In genomic region chr13:44238011-44238421, GRCh38 we compare ENCODE assay signal across 13 cellular contexts.
DNase-seq lines count a peak whose midpoint lies in the region; ATAC-seq, FAIRE-seq and TF ChIP-seq lines count a peak whose summit lies in the region.
"Had no signal": no experiment of that assay in that cellular context is flagged by ENCODE, and none has a peak within 500 bp of the region (broad histone marks: within the 10 kb centered on the region; RNA-seq: fewer than 3 reads in every experiment).

No MANE protein-coding gene starts in this region.

- no peak overlapping the region for H3K4me3 ChIP-seq in liver (ENCODE audit: low read depth in 1 of 3, low read length in 3 of 3)
- H3K4me3 ChIP-seq in HepG2 (replicated peaks in 1 of 3; ENCODE audit: insufficient read depth in 1 of 3, low read depth in 2 of 3, low read length in 3 of 3): no peak overlapping the region
- no peak overlapping the region for H3K4me3 ChIP-seq in esophagus muscularis mucosa
- H3K4me3 ChIP-seq: body of pancreas had no signal

- peak overlapping the region; percentile 39 to 52 for H3K27ac ChIP-seq in liver (ENCODE audit: low read depth in 1 of 2, low read length in 2 of 2)
- no peak overlapping the region for H3K27ac ChIP-seq in HepG2 (ENCODE audit: extremely low read length, insufficient read depth, low read length)
- H3K27ac ChIP-seq in esophagus muscularis mucosa (replicated peaks in 1 of 4): peak overlapping the region; percentile 67 to 80 (median 74)

- no peaks in the 10 kb centered on the region for H3K9me3 Mint-ChIP-seq in nephron
- H3K9me3 Mint-ChIP-seq: immature natural killer cell; stimulated activated naive CD8-positive, alpha-beta T cell treated with anti-CD3 and anti-CD28 coated beads, Interleukin-15, amount 100 ng/mL, for 72 hours had no signal

- no peak for TF ChIP-seq CTCF in liver (IDR thresholded peaks at IDR 0.05; ENCODE audit: low read depth, low read length, missing input control)
- no peak for TF ChIP-seq CTCF in HepG2 (CRISPR knock-in tag; IDR thresholded peaks at IDR 0.05)
- TF ChIP-seq CTCF in esophagus muscularis mucosa (IDR thresholded peaks at IDR 0.05): no peak
- TF ChIP-seq CTCF in nephron (IDR thresholded peaks at IDR 0.05; ENCODE audit: unreplicated experiment in 3 of 3): no peak

- 90% methylated on average over 3 of the region's 3 CpGs for WGBS in liver
- 50% methylated on average over 2 of the region's 3 CpGs for WGBS in HepG2 (ENCODE audit: low lambda C conversion rate)
- 85% methylated on average over 3 of the region's 3 CpGs for WGBS in esophagus muscularis mucosa

- H3K4me2 ChIP-seq in HepG2 (ENCODE audit: low read depth, low read length): no peak overlapping the region

- no peaks in the 10 kb centered on the region for H4K20me1 ChIP-seq in HepG2 (ENCODE audit: insufficient read depth, low read length)

- H3K4me1 ChIP-seq in liver (ENCODE audit: control insufficient read depth in 4 of 4, insufficient read depth in 4 of 4, low read length in 3 of 4): peaks cover 0 to 3% (median 0%) of the 10 kb centered on the region in 4 donors
- H3K4me1 ChIP-seq in HepG2 (ENCODE audit: insufficient read depth, low read length): no peaks in the 10 kb centered on the region
- H3K4me1 ChIP-seq in esophagus muscularis mucosa: peaks cover 27 to 34% (median 29%) of the 10 kb centered on the region in 4 donors

- H3K9ac ChIP-seq in liver (ENCODE audit: low read depth in 1 of 2, low read length in 2 of 2): no peak overlapping the region
- H3K9ac ChIP-seq in HepG2 (ENCODE audit: insufficient read depth, low read depth, low read length): no peak overlapping the region

- no peak for TF ChIP-seq POLR2A in HepG2 (IDR thresholded peaks at IDR 0.05; ENCODE audit: insufficient read depth in 1 of 2, low read depth in 2 of 2, low read length in 2 of 2)
- no peak for TF ChIP-seq POLR2A in esophagus muscularis mucosa (IDR thresholded peaks at IDR 0.05; ENCODE audit: low read depth)

- no peak for ATAC-seq in HepG2
- no peak for ATAC-seq in HG03460 (IDR thresholded peaks at IDR 0.05; ENCODE audit: unreplicated experiment)

- FAIRE-seq in HepG2 (lab: Jason Lieb, UNC) (no peak), urothelium cell line (lab: Jason Lieb, UNC) (no peak), RCC 7860 (lab: Jason Lieb, UNC) (no peak)

- no peaks in the 10 kb centered on the region for H3K36me3 Mint-ChIP-seq in nephron (ENCODE audit: low read depth)

- H3K27ac Mint-ChIP-seq in nephron: peak overlapping the region; percentile 71 to 94 (median 90)

- in situ Hi-C loops in HepG2 (cut with HindIII; ENCODE audit: extremely low pct_ligation_motif_present, low pct_unique_long_range_greater_than_20kb): no loop called here

- BruUV-seq in HepG2 (replicated peaks; lab: Mats Ljungman, UMichigan): no TSS peak

- H3K27me3 Mint-ChIP-seq in nephron (ENCODE audit: low read depth): peaks cover 8% of the 10 kb centered on the region

- H3K4me1 Mint-ChIP-seq in nephron: peaks cover 46% of the 10 kb centered on the region

- CTCF ChIA-PET in HepG2 (lab: Yijun Ruan, JAX; ENCODE audit: low intra/inter-chr PET ratio, low total read pairs): no interaction called here

- POLR2A ChIA-PET in HepG2 (lab: Yijun Ruan, JAX): no interaction called here

- no peak for DNase-seq in HepG2 (ENCODE audit: low spot score)
- no peak for DNase-seq in esophagus muscularis mucosa (ENCODE audit: extremely low spot score)
- no peak for DNase-seq in urothelium cell line (ENCODE audit: low spot score)
- no peak for DNase-seq in NCI-H446 (lab: John Stamatoyannopoulos, UW)
- no peak for DNase-seq in RCC 7860 (ENCODE audit: low spot score)
- DNase-seq: AML-193, NCI-H1436 had no signal

- TF ChIP-seq RAD21 in liver (IDR thresholded peaks at IDR 0.05): no peak
- no peak for TF ChIP-seq RAD21 in HepG2 (CRISPR knock-in tag; IDR thresholded peaks at IDR 0.05)

- intact Hi-C loops in HepG2 (cut with micrococcal nuclease; ENCODE audit: unreplicated experiment): no loop called here
- intact Hi-C loops in esophagus muscularis mucosa (cut with DNase I): no loop called here

- H3K36me3 ChIP-seq in liver (ENCODE audit: control insufficient read depth in 4 of 4, insufficient read depth in 3 of 4, low read depth in 1 of 4, low read length in 3 of 4) (no peaks in the 10 kb centered on the region), HepG2 (replicated peaks in 1 of 2; ENCODE audit: control insufficient read depth in 1 of 2, insufficient read depth in 2 of 2, low read length in 2 of 2) (no peaks in the 10 kb centered on the region), esophagus muscularis mucosa (no peaks in the 10 kb centered on the region)

- H3K9me3 ChIP-seq in liver (ENCODE audit: control insufficient read depth in 4 of 4, low read length in 3 of 4): no peaks in the 10 kb centered on the region
- no peaks in the 10 kb centered on the region for H3K9me3 ChIP-seq in HepG2 (ENCODE audit: low read length)
- H3K9me3 ChIP-seq in esophagus muscularis mucosa: no peaks in the 10 kb centered on the region
- H3K9me3 ChIP-seq: body of pancreas had no signal

- no peaks in the 10 kb centered on the region for H3K27me3 ChIP-seq in liver (ENCODE audit: control insufficient read depth in 4 of 4, insufficient read depth in 4 of 4, low read length in 3 of 4)
- H3K27me3 ChIP-seq in HepG2 (ENCODE audit: control insufficient read depth in 1 of 2, insufficient read depth in 2 of 2, low read length in 2 of 2): peaks cover 0 to 6% of the 10 kb centered on the region in 2 experiments; a peak in 2 of 5 replicates
- no peaks in the 10 kb centered on the region for H3K27me3 ChIP-seq in esophagus muscularis mucosa
- H3K27me3 ChIP-seq: body of pancreas had no signal

- H3K4me3 Mint-ChIP-seq in nephron: no peak overlapping the region
- H3K4me3 Mint-ChIP-seq: stimulated activated naive CD8-positive, alpha-beta T cell treated with anti-CD3 and anti-CD28 coated beads, Interleukin-15, amount 100 ng/mL, for 72 hours had no signal

- no peaks in the 10 kb centered on the region for H3K79me2 ChIP-seq in HepG2 (ENCODE audit: insufficient read depth, low read length)

- TF ChIP-seq EP300 in HepG2 (IDR thresholded peaks at IDR 0.05; ENCODE audit: low read depth in 2 of 2, low read length in 2 of 2): no peak
- no peak for TF ChIP-seq EP300 in HepG2 (CRISPR knock-in tag; IDR thresholded peaks at IDR 0.05; ENCODE audit: borderline replicate concordance)
- no peak for TF ChIP-seq EP300 in esophagus muscularis mucosa (IDR thresholded peaks at IDR 0.05)

- no peak overlapping the region for H2AFZ ChIP-seq in HepG2 (ENCODE audit: low read length)

TF ChIP-seq in liver, 16 proteins besides CTCF, POLR2A, EP300 and RAD21 (continues in another document):
- TF ChIP-seq MAX (IDR thresholded peaks at IDR 0.05): no peak
- no peak for TF ChIP-seq HNF4G (IDR thresholded peaks at IDR 0.05)
- TF ChIP-seq GABPA (IDR thresholded peaks at IDR 0.05 in 1 of 2, conservative IDR thresholded peaks at IDR 0.05 in 1 of 2): no peak

TF ChIP-seq in HepG2, 621 proteins besides CTCF, POLR2A, EP300 and RAD21:
- no peak for TF ChIP-seq ZNF709 (CRISPR knock-in tag; IDR thresholded peaks at IDR 0.05)
- TF ChIP-seq ZMYM3 (CRISPR knock-in tag; IDR thresholded peaks at IDR 0.05): no peak
- TF ChIP-seq, protein P1, sequence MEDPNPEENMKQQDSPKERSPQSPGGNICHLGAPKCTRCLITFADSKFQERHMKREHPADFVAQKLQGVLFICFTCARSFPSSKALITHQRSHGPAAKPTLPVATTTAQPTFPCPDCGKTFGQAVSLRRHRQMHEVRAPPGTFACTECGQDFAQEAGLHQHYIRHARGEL (CRISPR knock-in tag; IDR thresholded peaks at IDR 0.05): no peak
- no peak for TF ChIP-seq ZNF770 (CRISPR knock-in tag; IDR thresholded peaks at IDR 0.05)
- no peak for TF ChIP-seq ELF4 (CRISPR knock-in tag; IDR thresholded peaks at IDR 0.05; ENCODE audit: borderline replicate concordance)
- no peak for TF ChIP-seq HMG20B (CRISPR knock-in tag; conservative IDR thresholded peaks at IDR 0.05)
